Comparison of ENCODE assay signal across 1 cellular context in genomic region chr6:73519943-73520687, GRCh38.
TF ChIP-seq lines count a peak whose summit lies in the region.

No MANE protein-coding gene starts in this region.

TF ChIP-seq in K562, 482 proteins besides CTCF, POLR2A, EP300 and RAD21 (continued from another document and continues in another):
- TF ChIP-seq IRF9 (tag; IDR thresholded peaks at IDR 0.05) (no peak), CCNT2 (IDR thresholded peaks at IDR 0.05; ENCODE audit: borderline replicate concordance, extremely low read depth, insufficient read length, low read depth, low read length) (peak; percentile 75), MYBL2 (IDR thresholded peaks at IDR 0.05; ENCODE audit: low read depth) (no peak), MYBL2 (CRISPR knock-in tag; IDR thresholded peaks at IDR 0.05; ENCODE audit: borderline replicate concordance) (no peak), FOXP1 (CRISPR knock-in tag; IDR thresholded peaks at IDR 0.05) (0 out of 2 replicates have a peak, but pooled peaks have one; percentile 26), MXD1 (CRISPR knock-in tag; IDR thresholded peaks at IDR 0.05; ENCODE audit: borderline replicate concordance, poor library complexity, severe bottlenecking) (no peak), RBBP5 (IDR thresholded peaks at IDR 0.05; ENCODE audit: borderline replicate concordance, insufficient read depth, low read length, poor library complexity, severe bottlenecking) (peak; percentile 90), ZNF175 (CRISPR knock-in tag; IDR thresholded peaks at IDR 0.05; ENCODE audit: low read depth) (peak; percentile 57; the same call in 1 of the 2 replicates), ATF4 (CRISPR knock-in tag; IDR thresholded peaks at IDR 0.05) (peak; percentile 58; the same call in 1 of the 2 replicates), HDGF (IDR thresholded peaks at IDR 0.05) (no peak), TRIM24 (IDR thresholded peaks at IDR 0.05) (0 out of 4 replicates have a peak, but pooled peaks of 1 of the 2 experiments have one; percentile 6), EGR1 (conservative IDR thresholded peaks at IDR 0.05) (peak; percentile 79), ZBTB43 (CRISPR knock-in tag; IDR thresholded peaks at IDR 0.05) (peak; percentile 56; the same call in 1 of the 2 replicates), FOXK1 (CRISPR knock-in tag; IDR thresholded peaks at IDR 0.05; ENCODE audit: borderline replicate concordance) (peak; percentile 89), ZNF134 (CRISPR knock-in tag; conservative IDR thresholded peaks at IDR 0.05) (0 out of 2 replicates have a peak, but pooled peaks have one; percentile 24), ARID3A (IDR thresholded peaks at IDR 0.05; ENCODE audit: borderline replicate concordance, low read depth, low read length) (no peak), CBFB (CRISPR knock-in tag; IDR thresholded peaks at IDR 0.05) (0 out of 2 replicates have a peak, but pooled peaks have one; percentile 14), FOXO4 (CRISPR knock-in tag; IDR thresholded peaks at IDR 0.05) (0 out of 2 replicates have a peak, but pooled peaks have one; percentile 14), TAF7 (tag; IDR thresholded peaks at IDR 0.05) (no peak), ELF2 (CRISPR knock-in tag; IDR thresholded peaks at IDR 0.05) (0 out of 2 replicates have a peak, but pooled peaks have one; percentile 65), MTF1 (CRISPR knock-in tag; IDR thresholded peaks at IDR 0.05; ENCODE audit: borderline replicate concordance) (no peak), ETV6 (IDR thresholded peaks at IDR 0.05; ENCODE audit: borderline replicate concordance in 1 of 2, low read depth in 2 of 2, low read length in 1 of 2) (no peak), ETV6 (CRISPR knock-in tag; IDR thresholded peaks at IDR 0.05; ENCODE audit: borderline replicate concordance) (peak; percentile 31; the same call in 1 of the 2 replicates), ZNF77 (CRISPR knock-in tag; IDR thresholded peaks at IDR 0.05) (0 out of 2 replicates have a peak, but pooled peaks have one; percentile 58), ZNF143 (CRISPR knock-in tag; IDR thresholded peaks at IDR 0.05) (no peak), ZNF277 (CRISPR knock-in tag; IDR thresholded peaks at IDR 0.05; ENCODE audit: borderline replicate concordance) (no peak), SMARCA4 (IDR thresholded peaks at IDR 0.05) (no peak), THRB (CRISPR knock-in tag; conservative IDR thresholded peaks at IDR 0.05) (peak; percentile 7; the same call in 1 of the 2 replicates), OTX1 (CRISPR knock-in tag; IDR thresholded peaks at IDR 0.05) (peak; percentile 87; the same call in 1 of the 2 replicates), STAT6 (CRISPR knock-in tag; IDR thresholded peaks at IDR 0.05) (peak; percentile 92; the same call in 1 of the 2 replicates), ZNF263 (CRISPR knock-in tag; IDR thresholded peaks at IDR 0.05; ENCODE audit: borderline replicate concordance) (peak; percentile 8; the same call in 1 of the 2 replicates), TAF15 (IDR thresholded peaks at IDR 0.05; ENCODE audit: low read depth, low read length) (peak; percentile 94), NEUROD1 (IDR thresholded peaks at IDR 0.05; ENCODE audit: borderline replicate concordance, low read depth, low read length, partially characterized antibody) (no peak), TAF9B (IDR thresholded peaks at IDR 0.05; ENCODE audit: partially characterized antibody) (no peak), TBP (optimal IDR thresholded peaks at IDR 0.05; ENCODE audit: low read depth, low read length) (no peak), STAT5B (CRISPR knock-in tag; IDR thresholded peaks at IDR 0.05) (no peak), SAP30 (IDR thresholded peaks at IDR 0.05; ENCODE audit: borderline replicate concordance, insufficient read depth, low read depth, low read length, poor library complexity, severe bottlenecking) (no peak), NFIX (CRISPR knock-in tag; IDR thresholded peaks at IDR 0.05; ENCODE audit: low read depth) (no peak), L3MBTL2 (IDR thresholded peaks at IDR 0.05) (no peak), FUS (optimal IDR thresholded peaks at IDR 0.05; ENCODE audit: low read depth, low read length) (peak; percentile 100)
- TF ChIP-seq, protein P1, sequence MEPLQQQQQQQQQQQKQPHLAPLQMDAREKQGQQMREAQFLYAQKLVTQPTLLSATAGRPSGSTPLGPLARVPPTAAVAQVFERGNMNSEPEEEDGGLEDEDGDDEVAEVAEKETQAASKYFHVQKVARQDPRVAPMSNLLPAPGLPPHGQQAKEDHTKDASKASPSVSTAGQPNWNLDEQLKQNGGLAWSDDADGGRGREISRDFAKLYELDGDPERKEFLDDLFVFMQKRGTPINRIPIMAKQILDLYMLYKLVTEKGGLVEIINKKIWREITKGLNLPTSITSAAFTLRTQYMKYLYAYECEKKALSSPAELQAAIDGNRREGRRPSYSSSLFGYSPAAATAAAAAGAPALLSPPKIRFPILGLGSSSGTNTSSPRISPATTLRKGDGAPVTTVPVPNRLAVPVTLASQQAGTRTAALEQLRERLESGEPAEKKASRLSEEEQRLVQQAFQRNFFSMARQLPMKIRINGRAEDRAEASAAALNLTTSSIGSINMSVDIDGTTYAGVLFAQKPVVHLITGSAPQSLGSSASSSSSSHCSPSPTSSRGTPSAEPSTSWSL (CRISPR knock-in tag; IDR thresholded peaks at IDR 0.05; ENCODE audit: borderline replicate concordance) = no peak
- TF ChIP-seq, protein P2, sequence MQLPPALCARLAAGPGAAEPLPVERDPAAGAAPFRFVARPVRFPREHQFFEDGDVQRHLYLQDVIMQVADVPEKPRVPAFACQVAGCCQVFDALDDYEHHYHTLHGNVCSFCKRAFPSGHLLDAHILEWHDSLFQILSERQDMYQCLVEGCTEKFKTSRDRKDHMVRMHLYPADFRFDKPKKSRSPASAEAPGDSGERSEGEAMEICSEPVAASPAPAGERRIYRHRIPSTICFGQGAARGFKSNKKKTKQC (CRISPR knock-in tag; IDR thresholded peaks at IDR 0.05) = peak; percentile 69; the same call in 1 of the 2 replicates
